Comparison of ENCODE assay signal across 10 cellular contexts in the genomic region with DNA sequence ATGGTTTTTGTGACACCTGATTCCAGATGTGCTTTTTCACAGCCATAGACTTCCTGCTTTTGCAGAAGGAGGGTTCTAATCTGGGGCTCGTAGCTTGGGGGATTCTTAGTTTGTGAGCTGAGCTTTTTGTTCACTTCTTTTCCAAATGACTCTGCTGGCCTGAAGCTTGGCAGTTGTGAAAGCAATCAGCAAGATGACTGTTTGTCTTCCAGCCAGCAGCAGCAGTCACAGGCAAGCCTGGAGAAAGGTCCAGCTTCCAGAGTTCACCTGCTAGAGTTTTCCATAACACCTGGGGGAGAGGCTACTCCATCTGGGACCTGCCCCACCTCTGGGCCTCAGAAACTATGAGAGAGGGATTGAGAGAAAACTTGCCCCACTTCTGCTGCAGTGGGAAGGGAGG. TPM values are rescaled to one million over a fixed set of nuclear protein-coding genes. Genes with fewer than 3 reads are reported as not detected.
DNase-seq lines count a peak whose midpoint lies in the region; ATAC-seq lines count a peak whose summit lies in the region.
"Had no signal": no experiment of that assay in that cellular context is flagged by ENCODE, and none has a peak within 500 bp of the region (broad histone marks: within the 10 kb centered on the region; RNA-seq: fewer than 3 reads in every experiment).

No MANE protein-coding gene starts in this region.

- H3K27ac ChIP-seq in stomach smooth muscle (ENCODE audit: low read length) = peak overlapping the region; percentile 19

- peaks cover 46% of the 10 kb centered on the region for H3K4me1 ChIP-seq in stomach smooth muscle (ENCODE audit: control insufficient read depth, insufficient read depth, low read length)

- no peak for ATAC-seq in activated naive CD8-positive, alpha-beta T cell treated with anti-CD3 and anti-CD28 coated beads, Interleukin-2, amount 50 U/mL, for 24 hours
- ATAC-seq in left lobe of liver = peak; percentile 15

- no peaks in the 10 kb centered on the region for H3K9me3 Mint-ChIP-seq in T-helper 1 cell treated with Interleukin-12 subunit alpha and Interleukin-12 subunit beta and Interleukin-4 antibody, amounts not matched to agents 30 μg/mL and 1 μg/mL, for 36 hours
- H3K9me3 Mint-ChIP-seq in activated naive CD8-positive, alpha-beta T cell treated with anti-CD3 and anti-CD28 coated beads, Interleukin-2, amount 50 U/mL, for 24 hours = no peaks in the 10 kb centered on the region

- peak overlapping the region in 1 of 2 donors; percentile 3 for H3K9ac ChIP-seq in stomach smooth muscle (ENCODE audit: low read length in 2 of 2)

- H3K4me3 Mint-ChIP-seq in T-helper 1 cell treated with Interleukin-12 subunit alpha and Interleukin-12 subunit beta and Interleukin-4 antibody, amounts not matched to agents 30 μg/mL and 1 μg/mL, for 36 hours = peak overlapping the region; percentile 46
- H3K4me3 Mint-ChIP-seq in activated naive CD8-positive, alpha-beta T cell treated with anti-CD3 and anti-CD28 coated beads, Interleukin-2, amount 50 U/mL, for 24 hours = no peak overlapping the region

- H3K4me3 ChIP-seq in stomach smooth muscle (ENCODE audit: low read length in 2 of 2) = no peak overlapping the region
- H3K4me3 ChIP-seq: MG63 had no signal

- peaks cover 38% of the 10 kb centered on the region for H3K36me3 Mint-ChIP-seq in T-helper 1 cell treated with Interleukin-12 subunit alpha and Interleukin-12 subunit beta and Interleukin-4 antibody, amounts not matched to agents 30 μg/mL and 1 μg/mL, for 36 hours (ENCODE audit: low read depth)
- peaks cover 11% of the 10 kb centered on the region for H3K36me3 Mint-ChIP-seq in activated naive CD8-positive, alpha-beta T cell treated with anti-CD3 and anti-CD28 coated beads, Interleukin-2, amount 50 U/mL, for 24 hours (ENCODE audit: low read depth)

- no peak for DNase-seq in T-helper 1 cell
- DNase-seq in activated naive CD8-positive, alpha-beta T cell treated with anti-CD3 and anti-CD28 coated beads, Interleukin-2, amount 50 U/mL, for 24 hours = no peak
- peak; percentile 68 for DNase-seq in left lobe of liver (ENCODE audit: low spot score)
- no peak for DNase-seq in NCI-H774 (lab: John Stamatoyannopoulos, UW)
- no peak for DNase-seq in stimulated activated CD4-positive, alpha-beta T cell treated with anti-CD3 and anti-CD28 coated beads, Interleukin-1b, Interleukin-23, amount 100 ng/mL, for 48 hours
- DNase-seq in DMS53 (lab: John Stamatoyannopoulos, UW) = no peak
- DNase-seq: MG63; stimulated activated naive CD4-positive, alpha-beta T cell had no signal

- no peak overlapping the region for H3K27ac Mint-ChIP-seq in T-helper 1 cell treated with Interleukin-12 subunit alpha and Interleukin-12 subunit beta and Interleukin-4 antibody, amounts not matched to agents 30 μg/mL and 1 μg/mL, for 36 hours
- H3K27ac Mint-ChIP-seq in activated naive CD8-positive, alpha-beta T cell treated with anti-CD3 and anti-CD28 coated beads, Interleukin-2, amount 50 U/mL, for 24 hours = peak overlapping the region; percentile 47

- H3K4me1 Mint-ChIP-seq in T-helper 1 cell treated with Interleukin-12 subunit alpha and Interleukin-12 subunit beta and Interleukin-4 antibody, amounts not matched to agents 30 μg/mL and 1 μg/mL, for 36 hours (ENCODE audit: low read depth) = peaks cover 46% of the 10 kb centered on the region
- H3K4me1 Mint-ChIP-seq in activated naive CD8-positive, alpha-beta T cell treated with anti-CD3 and anti-CD28 coated beads, Interleukin-2, amount 50 U/mL, for 24 hours = peaks cover 69% of the 10 kb centered on the region

- no peaks in the 10 kb centered on the region for H3K27me3 Mint-ChIP-seq in T-helper 1 cell treated with Interleukin-12 subunit alpha and Interleukin-12 subunit beta and Interleukin-4 antibody, amounts not matched to agents 30 μg/mL and 1 μg/mL, for 36 hours (ENCODE audit: low read depth)
- H3K27me3 Mint-ChIP-seq in activated naive CD8-positive, alpha-beta T cell treated with anti-CD3 and anti-CD28 coated beads, Interleukin-2, amount 50 U/mL, for 24 hours = no peaks in the 10 kb centered on the region

- H3K27me3 ChIP-seq in stomach smooth muscle (ENCODE audit: control insufficient read depth in 1 of 2, insufficient read depth in 2 of 2, low read length in 2 of 2) = no peaks in the 10 kb centered on the region
- H3K27me3 ChIP-seq: MG63 had no signal

- no peaks in the 10 kb centered on the region for H3K9me3 ChIP-seq in stomach smooth muscle (ENCODE audit: control insufficient read depth in 2 of 2, low read length in 2 of 2)
- H3K9me3 ChIP-seq: MG63 had no signal

- H3K36me3 ChIP-seq in stomach smooth muscle (ENCODE audit: control insufficient read depth in 2 of 2, insufficient read depth in 2 of 2, low read length in 2 of 2) = peaks cover 0 to 7% of the 10 kb centered on the region in 2 donors

RNA-seq across cellular contexts. Expression of gene MARK2, which starts 4.1 kb away (rescaled TPM):
- total RNA-seq in left lobe of liver = 13.0 TPM

RNA-seq across cellular contexts. Expression of gene SPINDOC, which starts 29.8 kb away (rescaled TPM):
- total RNA-seq in left lobe of liver = 3.4 TPM
